9 cellular contexts compared by ENCODE assay signal in genomic region chr12:46677749-46678148, GRCh38.
DNase-seq lines count a peak whose midpoint lies in the region; ATAC-seq, FAIRE-seq and TF ChIP-seq lines count a peak whose summit lies in the region.
"Had no signal": no experiment of that assay in that cellular context is flagged by ENCODE, and none has a peak within 500 bp of the region (broad histone marks: within the 10 kb centered on the region; RNA-seq: fewer than 3 reads in every experiment).

No MANE protein-coding gene starts in this region.

- no peak for TF ChIP-seq EP300 in A549 (IDR thresholded peaks at IDR 0.05)

- peak; percentile 87 to 91 for TF ChIP-seq RAD21 in A549 (conservative IDR thresholded peaks at IDR 0.05 in 1 of 2, IDR thresholded peaks at IDR 0.05 in 1 of 2)

- H3K4me3 ChIP-seq in A549 (no peak overlapping the region), PC-3 (ENCODE audit: low read length) (no peak overlapping the region), fibroblast of mammary gland (ENCODE audit: control insufficient read depth, low read depth, low read length) (no peak overlapping the region)

- in situ Hi-C loops in G401 (cut with HindIII; ENCODE audit: low sequenced_read_pairs), result no loop called here

- POLR2A ChIA-PET in A549 (lab: Yijun Ruan, JAX) (no interaction called here), PC-3 (lab: Charles Lee; ENCODE audit: unreplicated experiment) (no interaction called here)

- H3K27ac ChIP-seq in A549 (peak overlapping the region; percentile 58 to 69), PC-3 (ENCODE audit: low read length) (no peak overlapping the region)

- TF ChIP-seq CTCF in A549 (IDR thresholded peaks at IDR 0.05) (peak; percentile 76), PC-3 (conservative IDR thresholded peaks at IDR 0.05; ENCODE audit: low read depth, low read length) (peak; percentile 66), fibroblast of mammary gland (conservative IDR thresholded peaks at IDR 0.05; ENCODE audit: control insufficient read depth, insufficient read depth, low read depth, low read length) (peak; percentile 38)

- no peaks in the 10 kb centered on the region for H3K9me3 ChIP-seq in A549
- no peaks in the 10 kb centered on the region for H3K9me3 ChIP-seq in PC-3 (ENCODE audit: low read length)

- intact Hi-C loops in PC-3 (cut with micrococcal nuclease), result loop anchor here (2.0 to 5.0 kb wide), 6 partner anchors 95 to 550 kb away; no protein-coding TSS in a partner anchor

- H3K4me1 ChIP-seq in A549 (peaks cover 38% of the 10 kb centered on the region), PC-3 (ENCODE audit: insufficient read depth, low read length) (peaks cover 44% of the 10 kb centered on the region)

- H3K4me2 ChIP-seq in A549 (peak overlapping the region; percentile 13; the same call in 1 of the 3 replicates), PC-3 (ENCODE audit: low read length) (no peak overlapping the region)

- no TSS peak for BruUV-seq in PC-3 (replicated peaks; lab: Mats Ljungman, UMichigan)

- peak; percentile 33 to 70 for DNase-seq in A549 (ENCODE audit: low read depth in 1 of 2, low spot score in 1 of 2)
- peak; percentile 26 for DNase-seq in G401 (ENCODE audit: low spot score)
- DNase-seq in PC-3, result peak; percentile 68
- DNase-seq in fibroblast of mammary gland (ENCODE audit: low read depth), result peak; percentile 53
- DNase-seq in activated effector memory CD4-positive, alpha-beta T cell treated with anti-CD3 and anti-CD28 coated beads, Interleukin-2, amount 50 U/mL, for 16 hours, result no peak
- no peak for DNase-seq in NCI-H187 treated with DMSO at 0.1 percent for 48 hours (lab: John Stamatoyannopoulos, UW)
- no peak for DNase-seq in activated T-cell treated with anti-CD3 and anti-CD28 coated beads, Interleukin-2, amount 50 U/mL, for 1 hour
- DNase-seq: activated B cell treated with CpG ODN at 0.5 μM for 24 hours had no signal

- 29% methylated on average over 2 of the region's 2 CpGs for WGBS in A549 (ENCODE audit: missing lambda C conversion rate)

- H3K9me2 ChIP-seq in PC-3 (replicated peaks; ENCODE audit: low read length), result no peaks in the 10 kb centered on the region

- no peaks in the 10 kb centered on the region for H3K79me2 ChIP-seq in PC-3 (ENCODE audit: low read length)

- H3K9ac ChIP-seq in PC-3 (ENCODE audit: low read length), result no peak overlapping the region

- TF ChIP-seq POLR2A in A549 (IDR thresholded peaks at IDR 0.05; ENCODE audit: low read length), result no peak

- no peaks in the 10 kb centered on the region for H4K20me1 ChIP-seq in PC-3 (ENCODE audit: low read length)

- peak; percentile 97 to 99 for ATAC-seq in A549
- peak; percentile 69 for ATAC-seq in PC-3
- no peak for ATAC-seq in HG02970 (IDR thresholded peaks at IDR 0.05; ENCODE audit: low FRiP score, unreplicated experiment)

- no peaks in the 10 kb centered on the region for H3F3A ChIP-seq in PC-3 (ENCODE audit: low read length, unreplicated experiment)

- H3K36me3 ChIP-seq in PC-3 (ENCODE audit: low read depth, low read length), result no peaks in the 10 kb centered on the region

- H3K27me3 ChIP-seq in PC-3 (ENCODE audit: low read length), result no peaks in the 10 kb centered on the region

- H2AFZ ChIP-seq in PC-3 (ENCODE audit: low read length), result no peak overlapping the region

- peak; percentile 70 for FAIRE-seq in A549 (lab: Jason Lieb, UNC)

- CTCF ChIA-PET in A549 (lab: Yijun Ruan, JAX) (interaction anchor here (0.6 to 2.6 kb wide), 24 partner anchors 9 to 687 kb away, joined by 3 to 12 read pairs (median 3); no protein-coding TSS in a partner anchor), PC-3 (lab: Charles Lee) (interaction anchor here (0.7 kb wide), 1 partner anchor 306 kb away, joined by 4 read pairs; no protein-coding TSS in a partner anchor)

TF ChIP-seq in A549, 52 proteins besides CTCF, POLR2A, EP300 and RAD21:
- peak; percentile 92 for TF ChIP-seq SMC3 (IDR thresholded peaks at IDR 0.05)
- no peak for TF ChIP-seq RFX5 (IDR thresholded peaks at IDR 0.05)
- peak; percentile 21; the same call in 1 of the 2 replicates for TF ChIP-seq MAX (IDR thresholded peaks at IDR 0.05)
TF ChIP-seq in A549: peak in this region for 2.

Comparison
In these comparisons a context has a peak if more than half of its experiments do, and no peak if none do; other contexts are left out.
1. DNase-seq: peak in A549 (2 of 2), G401 (single experiment), PC-3 (single experiment) and fibroblast of mammary gland (single experiment); none in activated effector memory CD4-positive, alpha-beta T cell treated with anti-CD3 and anti-CD28 coated beads, Interleukin-2, amount 50 U/mL, for 16 hours (single experiment), NCI-H187 treated with DMSO at 0.1 percent for 48 hours (single experiment) and activated T-cell treated with anti-CD3 and anti-CD28 coated beads, Interleukin-2, amount 50 U/mL, for 1 hour (single experiment).
2. Peak in every context shown above with its lines, with median percentiles within 50 percentile points of each other: CTCF ChIP-seq.